ENCODE assay signal across 18 cellular contexts in the genomic region with DNA sequence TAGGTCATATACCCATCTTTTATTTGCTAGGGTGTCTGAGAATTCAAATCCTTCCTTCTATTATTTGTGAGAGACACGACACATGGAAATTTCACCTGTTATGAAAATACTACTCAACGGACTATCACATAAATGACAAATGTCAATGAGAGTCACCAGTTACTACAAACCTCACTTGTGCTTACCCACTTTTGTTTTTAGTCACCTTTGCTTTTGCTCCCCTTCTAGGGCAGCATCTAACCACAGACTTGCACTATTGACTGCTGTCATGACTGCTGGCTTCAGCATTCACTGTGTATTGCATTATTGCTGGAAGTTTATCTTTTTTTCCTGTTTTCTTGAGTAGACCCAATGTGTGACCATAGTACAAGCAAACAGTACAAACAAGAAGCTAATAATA.
"Had no signal": no experiment of that assay in that cellular context is flagged by ENCODE, and none has a peak within 500 bp of the region (broad histone marks: within the 10 kb centered on the region; RNA-seq: fewer than 3 reads in every experiment).

No MANE protein-coding gene starts in this region.

- H3K4me1 ChIP-seq: gastroesophageal sphincter, lower lobe of right lung, tibial nerve, uterus had no signal

- H3K9me3 ChIP-seq: gastroesophageal sphincter, lower lobe of right lung, tibial nerve, uterus had no signal

- ATAC-seq: activated CD4-positive, alpha-beta T cell treated with anti-CD3 and anti-CD28 coated beads for 36 hours; activated T-cell treated with anti-CD3 and anti-CD28 coated beads, Interleukin-2, amount 50 U/mL, for 4 hours; gastroesophageal sphincter; left cardiac atrium; lower lobe of right lung had no signal

- DNase-seq: activated CD4-positive, alpha-beta memory T cell treated with anti-CD3 and anti-CD28 coated beads, Interleukin-2, amount 10 ng/mL, durations not matched to agents 7 days and 5 days; activated CD4-positive, alpha-beta T cell treated with anti-CD3 and anti-CD28 coated beads for 36 hours; activated gamma-delta T cell; activated T-cell treated with anti-CD3 and anti-CD28 coated beads, Interleukin-2, amount 50 U/mL, for 4 hours; amniotic stem cell; dorsolateral prefrontal cortex; erythroblast; left cardiac atrium; lower lobe of right lung; nephron progenitor cell; occipital lobe; stimulated activated CD4-positive, alpha-beta T cell treated with anti-CD3 and anti-CD28 coated beads, Interleukin-15, amount 100 ng/mL, for 24 hours; stimulated activated CD4-positive, alpha-beta T cell treated with anti-CD3 and anti-CD28 coated beads, Interleukin-4, amount 100 ng/mL, for 24 hours; stimulated activated naive CD4-positive, alpha-beta T cell treated with Interleukin-2 at 50 U/mL for 16 hours; substantia nigra; uterus had no signal

- H3K27ac ChIP-seq: dorsolateral prefrontal cortex, gastroesophageal sphincter, lower lobe of right lung, tibial nerve, uterus had no signal

- H3K36me3 ChIP-seq: gastroesophageal sphincter, lower lobe of right lung, tibial nerve, uterus had no signal

- H3K4me3 ChIP-seq: dorsolateral prefrontal cortex, gastroesophageal sphincter, lower lobe of right lung, tibial nerve, uterus had no signal

- H3K27me3 ChIP-seq: gastroesophageal sphincter, tibial nerve, uterus had no signal
